ENCODE assay signal across 9 cellular contexts in genomic region chr2:159202568-159203071, GRCh38.
DNase-seq lines count a peak whose midpoint lies in the region; ATAC-seq, FAIRE-seq and TF ChIP-seq lines count a peak whose summit lies in the region.
"Had no signal": no experiment of that assay in that cellular context is flagged by ENCODE, and none has a peak within 500 bp of the region (broad histone marks: within the 10 kb centered on the region; RNA-seq: fewer than 3 reads in every experiment).

No MANE protein-coding gene starts in this region.

- TF ChIP-seq CTCF in brain microvascular endothelial cell (IDR thresholded peaks at IDR 0.05; ENCODE audit: low read depth, low read length, missing control alignments), result peak; percentile 11

- DNase-seq in H54 (ENCODE audit: insufficient read length, low spot score) (peak; percentile 87), brain microvascular endothelial cell (peak; percentile 100), hippocampal formation (lab: John Stamatoyannopoulos, UW) (peak; percentile 42 to 61), skeletal muscle cell (ENCODE audit: low read depth) (peak; percentile 98), activated T-cell treated with anti-CD3 and anti-CD28 coated beads for 4 hours (no peak), activated gamma-delta T cell treated with Interleukin-2 at 50 U/mL for 16 hours (no peak)
- DNase-seq: NCI-H69 had no signal

- H3K36me3 ChIP-seq in brain microvascular endothelial cell (replicated peaks), result peaks cover 31% of the 10 kb centered on the region

- TF ChIP-seq POLR2A in H54 (IDR thresholded peaks at IDR 0.05; ENCODE audit: low read depth, low read length), result no peak

- no peak for ATAC-seq in HG03469 (IDR thresholded peaks at IDR 0.05; ENCODE audit: unreplicated experiment)
- no peak for ATAC-seq in HG03108 (IDR thresholded peaks at IDR 0.05; ENCODE audit: unreplicated experiment)

- H3K4me3 ChIP-seq in brain microvascular endothelial cell (ENCODE audit: low read depth, low read length), result no peak overlapping the region
- no peak overlapping the region for H3K4me3 ChIP-seq in skeletal muscle cell (ENCODE audit: low read depth, low read length)

- H3K27me3 ChIP-seq in brain microvascular endothelial cell (replicated peaks), result no peaks in the 10 kb centered on the region

- FAIRE-seq in H54 (lab: Jason Lieb, UNC), result peak; percentile 98

- H3K27ac ChIP-seq in brain microvascular endothelial cell, result peak overlapping the region; percentile 81

- in situ Hi-C loops in brain microvascular endothelial cell (cut with HindIII; ENCODE audit: low pct_ligation_motif_present, low sequenced_read_pairs), result no loop called here

Comparison
In these comparisons a context has a peak if more than half of its experiments do, and no peak if none do; other contexts are left out.
1. DNase-seq: peak in H54 (single experiment), brain microvascular endothelial cell (single experiment), hippocampal formation (2 of 2) and skeletal muscle cell (single experiment); none in activated T-cell treated with anti-CD3 and anti-CD28 coated beads for 4 hours (single experiment) and activated gamma-delta T cell treated with Interleukin-2 at 50 U/mL for 16 hours (single experiment).